8 cellular contexts compared by ENCODE assay signal in genomic region chr4:169410839-169411770, GRCh38.
A peak's percentile ranks its signal among the peaks of the same experiment; 100 is the strongest.
DNase-seq lines count a peak whose midpoint lies in the region; ATAC-seq, FAIRE-seq and TF ChIP-seq lines count a peak whose summit lies in the region.

No MANE protein-coding gene starts in this region.

- no peaks in the 10 kb centered on the region for H3K27me3 Mint-ChIP-seq in activated T-helper 2 cell treated with anti-CD3 and anti-CD28 coated beads, Interferon-gamma antibody, Interleukin-2, Interleukin-4, amounts not matched to agents 10 μg/mL and 5 μg/mL and 100 μg/mL, durations not matched to agents 14 hours and 24 hours and 36 hours (ENCODE audit: low read depth)

- H3K9me3 Mint-ChIP-seq in activated T-helper 2 cell treated with anti-CD3 and anti-CD28 coated beads, Interferon-gamma antibody, Interleukin-2, Interleukin-4, amounts not matched to agents 10 μg/mL and 5 μg/mL and 100 μg/mL, durations not matched to agents 14 hours and 24 hours and 36 hours = no peaks in the 10 kb centered on the region

- BruUV-seq in HepG2 (replicated peaks; lab: Mats Ljungman, UMichigan) = no TSS peak

- no peak for ATAC-seq in HepG2
- ATAC-seq in HG02759 (IDR thresholded peaks at IDR 0.05; ENCODE audit: unreplicated experiment) = peak; percentile 99

- H3K4me2 ChIP-seq in HepG2 (ENCODE audit: low read depth, low read length) = no peak overlapping the region

- no peaks in the 10 kb centered on the region for H3K79me2 ChIP-seq in HepG2 (ENCODE audit: insufficient read depth, low read length)

- intact Hi-C loops in HepG2 (cut with micrococcal nuclease; ENCODE audit: unreplicated experiment) (no loop called here), transverse colon (cut with DNase I; ENCODE audit: low total_unique reads) (no loop called here)
- intact Hi-C loops in activated T-helper 2 cell treated with anti-CD3 and anti-CD28 coated beads, Interferon-gamma antibody, Interleukin-2, Interleukin-4, amounts not matched to agents 10 μg/mL and 5 μg/mL and 100 μg/mL, durations not matched to agents 14 hours and 24 hours and 36 hours (cut with micrococcal nuclease) = loop anchor here (1.0 to 10.0 kb wide), 4 partner anchors 74 to 549 kb away; partner anchors contain the start of genes NEK1 and SH3RF1

- 86% methylated on average over 12 of the region's 12 CpGs for WGBS in liver
- WGBS in HepG2 (ENCODE audit: low lambda C conversion rate) = 95% methylated on average over 12 of the region's 12 CpGs
- 74 to 83% methylated on average over 5 to 12 of the region's 12 CpGs for WGBS in transverse colon (ENCODE audit: low coverage in 1 of 2), 2 donors

- H3K4me3 ChIP-seq in liver (ENCODE audit: low read depth in 1 of 3, low read length in 3 of 3) = no peak overlapping the region
- no peak overlapping the region for H3K4me3 ChIP-seq in HepG2 (replicated peaks in 1 of 3; ENCODE audit: insufficient read depth in 1 of 3, low read depth in 2 of 3, low read length in 3 of 3)
- no peak overlapping the region for H3K4me3 ChIP-seq in transverse colon

- H3K36me3 Mint-ChIP-seq in activated T-helper 2 cell treated with anti-CD3 and anti-CD28 coated beads, Interferon-gamma antibody, Interleukin-2, Interleukin-4, amounts not matched to agents 10 μg/mL and 5 μg/mL and 100 μg/mL, durations not matched to agents 14 hours and 24 hours and 36 hours (ENCODE audit: low read depth) = peaks cover 9% of the 10 kb centered on the region

- no peaks in the 10 kb centered on the region for H3K36me3 ChIP-seq in liver (ENCODE audit: control insufficient read depth in 4 of 4, insufficient read depth in 3 of 4, low read depth in 1 of 4, low read length in 3 of 4)
- H3K36me3 ChIP-seq in HepG2 (replicated peaks in 1 of 2; ENCODE audit: control insufficient read depth in 1 of 2, insufficient read depth in 2 of 2, low read length in 2 of 2) = no peaks in the 10 kb centered on the region
- H3K36me3 ChIP-seq in transverse colon = no peaks in the 10 kb centered on the region

- no peaks in the 10 kb centered on the region for H4K20me1 ChIP-seq in HepG2 (ENCODE audit: insufficient read depth, low read length)

- TF ChIP-seq CTCF in liver (IDR thresholded peaks at IDR 0.05; ENCODE audit: low read depth, low read length, missing input control) (no peak), HepG2 (CRISPR knock-in tag; IDR thresholded peaks at IDR 0.05) (no peak), transverse colon (IDR thresholded peaks at IDR 0.05) (no peak)

- peak overlapping the region; percentile 10 for H3K4me3 Mint-ChIP-seq in activated T-helper 2 cell treated with anti-CD3 and anti-CD28 coated beads, Interferon-gamma antibody, Interleukin-2, Interleukin-4, amounts not matched to agents 10 μg/mL and 5 μg/mL and 100 μg/mL, durations not matched to agents 14 hours and 24 hours and 36 hours (ENCODE audit: low read depth)

- peak; percentile 9 to 12 for TF ChIP-seq RAD21 in liver (IDR thresholded peaks at IDR 0.05)
- TF ChIP-seq RAD21 in HepG2 (CRISPR knock-in tag; IDR thresholded peaks at IDR 0.05) = no peak

- CTCF ChIA-PET in HepG2 (lab: Yijun Ruan, JAX; ENCODE audit: low intra/inter-chr PET ratio, low total read pairs) = no interaction called here

- POLR2A ChIA-PET in HepG2 (lab: Yijun Ruan, JAX) = no interaction called here

- DNase-seq in HepG2 (ENCODE audit: low spot score) (no peak), NCI-H69 (lab: John Stamatoyannopoulos, UW) (peak; percentile 40), islet precursor cell (peak; percentile 85), transverse colon (peak; percentile 18), G401 (ENCODE audit: low spot score) (no peak)
- DNase-seq in activated T-helper 2 cell treated with anti-CD3 and anti-CD28 coated beads, Interferon-gamma antibody, Interleukin-2, Interleukin-4, amounts not matched to agents 10 μg/mL and 5 μg/mL and 100 μg/mL, durations not matched to agents 14 hours and 24 hours and 36 hours (ENCODE audit: low spot score) = peak; percentile 69

- no peaks in the 10 kb centered on the region for H3K9me3 ChIP-seq in liver (ENCODE audit: control insufficient read depth in 4 of 4, low read length in 3 of 4)
- H3K9me3 ChIP-seq in HepG2 (ENCODE audit: low read length) = no peaks in the 10 kb centered on the region
- H3K9me3 ChIP-seq in transverse colon = no peaks in the 10 kb centered on the region

- no peak overlapping the region for H3K9ac ChIP-seq in liver (ENCODE audit: low read depth in 1 of 2, low read length in 2 of 2)
- H3K9ac ChIP-seq in HepG2 (ENCODE audit: insufficient read depth, low read depth, low read length) = no peak overlapping the region

- no peak overlapping the region for H2AFZ ChIP-seq in HepG2 (ENCODE audit: low read length)

- peak overlapping the region; percentile 51 for H3K27ac Mint-ChIP-seq in activated T-helper 2 cell treated with anti-CD3 and anti-CD28 coated beads, Interferon-gamma antibody, Interleukin-2, Interleukin-4, amounts not matched to agents 10 μg/mL and 5 μg/mL and 100 μg/mL, durations not matched to agents 14 hours and 24 hours and 36 hours

- H3K27ac ChIP-seq in liver (ENCODE audit: low read depth in 1 of 2, low read length in 2 of 2) = no peak overlapping the region
- no peak overlapping the region for H3K27ac ChIP-seq in HepG2 (ENCODE audit: extremely low read length, insufficient read depth, low read length)
- no peak overlapping the region for H3K27ac ChIP-seq in transverse colon

- H3K4me1 ChIP-seq in liver (ENCODE audit: control insufficient read depth in 4 of 4, insufficient read depth in 4 of 4, low read length in 3 of 4) (peaks cover 0 to 3% (median 0%) of the 10 kb centered on the region in 4 donors), HepG2 (ENCODE audit: insufficient read depth, low read length) (no peaks in the 10 kb centered on the region), transverse colon (peaks cover 0 to 10% (median 0%) of the 10 kb centered on the region in 4 donors)

- TF ChIP-seq POLR2A in HepG2 (IDR thresholded peaks at IDR 0.05; ENCODE audit: insufficient read depth in 1 of 2, low read depth in 2 of 2, low read length in 2 of 2) (no peak), transverse colon (IDR thresholded peaks at IDR 0.05) (no peak)

- no peak for TF ChIP-seq EP300 in HepG2 (IDR thresholded peaks at IDR 0.05; ENCODE audit: low read depth in 2 of 2, low read length in 2 of 2)
- no peak for TF ChIP-seq EP300 in HepG2 (CRISPR knock-in tag; IDR thresholded peaks at IDR 0.05; ENCODE audit: borderline replicate concordance)
- no peak for TF ChIP-seq EP300 in transverse colon (IDR thresholded peaks at IDR 0.05; ENCODE audit: low read depth)

- FAIRE-seq in HepG2 (lab: Jason Lieb, UNC) = no peak

- peaks cover 30% of the 10 kb centered on the region for H3K4me1 Mint-ChIP-seq in activated T-helper 2 cell treated with anti-CD3 and anti-CD28 coated beads, Interferon-gamma antibody, Interleukin-2, Interleukin-4, amounts not matched to agents 10 μg/mL and 5 μg/mL and 100 μg/mL, durations not matched to agents 14 hours and 24 hours and 36 hours (ENCODE audit: low read depth)

- H3K27me3 ChIP-seq in liver (ENCODE audit: control insufficient read depth in 4 of 4, insufficient read depth in 4 of 4, low read length in 3 of 4) = no peaks in the 10 kb centered on the region
- H3K27me3 ChIP-seq in HepG2 (ENCODE audit: control insufficient read depth in 1 of 2, insufficient read depth in 2 of 2, low read length in 2 of 2) = no peaks in the 10 kb centered on the region
- no peaks in the 10 kb centered on the region for H3K27me3 ChIP-seq in transverse colon

- in situ Hi-C loops in HepG2 (cut with HindIII; ENCODE audit: extremely low pct_ligation_motif_present, low pct_unique_long_range_greater_than_20kb) = no loop called here
- in situ Hi-C loops in transverse colon (cut with MboI; ENCODE audit: low pct_ligation_motif_present in 1 of 4, low pct_unique_long_range_greater_than_20kb in 1 of 4, low sequenced_read_pairs in 3 of 4) = no loop called here
- in situ Hi-C loops in G401 (cut with HindIII; ENCODE audit: low sequenced_read_pairs) = no loop called here

TF ChIP-seq in liver, 16 proteins besides CTCF, POLR2A, EP300 and RAD21 (continues in another document):
- TF ChIP-seq RXRA (IDR thresholded peaks at IDR 0.05) (peak in 1 of 2 donors; percentile 12), MAX (IDR thresholded peaks at IDR 0.05) (no peak), ZBTB33 (IDR thresholded peaks at IDR 0.05) (no peak)

TF ChIP-seq in HepG2, 621 proteins besides CTCF, POLR2A, EP300 and RAD21 (continues in another document):
- no peak for TF ChIP-seq ZFP82 (CRISPR knock-in tag; IDR thresholded peaks at IDR 0.05; ENCODE audit: borderline replicate concordance)
- no peak for TF ChIP-seq RFXANK (CRISPR knock-in tag; IDR thresholded peaks at IDR 0.05)
- TF ChIP-seq ZNF335 (CRISPR knock-in tag; IDR thresholded peaks at IDR 0.05) = no peak
- TF ChIP-seq SMAD1 (CRISPR knock-in tag; IDR thresholded peaks at IDR 0.05; ENCODE audit: borderline replicate concordance, low read depth) = no peak
- no peak for TF ChIP-seq ZNF382 (CRISPR knock-in tag; IDR thresholded peaks at IDR 0.05; ENCODE audit: borderline replicate concordance)
- no peak for TF ChIP-seq SMC3 (IDR thresholded peaks at IDR 0.05; ENCODE audit: low read length)
- TF ChIP-seq HNRNPL (IDR thresholded peaks at IDR 0.05; ENCODE audit: low read depth, low read length) = no peak
- no peak for TF ChIP-seq ZNF879 (CRISPR knock-in tag; IDR thresholded peaks at IDR 0.05)
- TF ChIP-seq TMF1 (CRISPR knock-in tag; IDR thresholded peaks at IDR 0.05; ENCODE audit: low read depth) = no peak
- no peak for TF ChIP-seq ZFP90 (CRISPR knock-in tag; IDR thresholded peaks at IDR 0.05; ENCODE audit: borderline replicate concordance)
- no peak for TF ChIP-seq ZSCAN12 (CRISPR knock-in tag; IDR thresholded peaks at IDR 0.05)
- no peak for TF ChIP-seq ZFP36 (IDR thresholded peaks at IDR 0.05; ENCODE audit: borderline replicate concordance, low read depth, low read length, partially characterized antibody)
- TF ChIP-seq ZNF781 (CRISPR knock-in tag; IDR thresholded peaks at IDR 0.05; ENCODE audit: borderline replicate concordance, not compliant biosample characterization) = no peak
- no peak for TF ChIP-seq ZNF773 (CRISPR knock-in tag; IDR thresholded peaks at IDR 0.05; ENCODE audit: borderline replicate concordance)

Comparison
In these comparisons a context has a peak if more than half of its experiments do, and no peak if none do; other contexts are left out.
1. DNase-seq: peak in NCI-H69 (single experiment), activated T-helper 2 cell treated with anti-CD3 and anti-CD28 coated beads, Interferon-gamma antibody, Interleukin-2, Interleukin-4, amounts not matched to agents 10 μg/mL and 5 μg/mL and 100 μg/mL, durations not matched to agents 14 hours and 24 hours and 36 hours (single experiment), islet precursor cell (single experiment) and transverse colon (single experiment); none in HepG2 (single experiment) and G401 (single experiment).